2 cellular contexts compared by ENCODE assay signal in genomic region chr1:174720618-174721017, GRCh38.
A peak's percentile ranks its signal among the peaks of the same experiment; 100 is the strongest.
TF ChIP-seq lines count a peak whose summit lies in the region.

No MANE protein-coding gene starts in this region.

TF ChIP-seq in HepG2, 621 proteins besides CTCF, POLR2A, EP300 and RAD21:
- TF ChIP-seq CEBPB (IDR thresholded peaks at IDR 0.05; ENCODE audit: borderline replicate concordance, low read depth, low read length): peak; percentile 60; the same call in 1 of the 2 replicates
- peak; percentile 66 for TF ChIP-seq CEBPG (CRISPR knock-in tag; IDR thresholded peaks at IDR 0.05)
- no peak for TF ChIP-seq ZFP36L1 (CRISPR knock-in tag; IDR thresholded peaks at IDR 0.05)
- no peak for TF ChIP-seq SAP130 (CRISPR knock-in tag; IDR thresholded peaks at IDR 0.05; ENCODE audit: low read depth)
- TF ChIP-seq PAXIP1 (CRISPR knock-in tag; conservative IDR thresholded peaks at IDR 0.05): no peak
- TF ChIP-seq CBFB (CRISPR knock-in tag; IDR thresholded peaks at IDR 0.05): no peak
- peak in 1 of 2 experiments; percentile 54; a peak in 2 of 4 replicates for TF ChIP-seq ATF4 (CRISPR knock-in tag; IDR thresholded peaks at IDR 0.05)
- TF ChIP-seq ZNF160 (CRISPR knock-in tag; IDR thresholded peaks at IDR 0.05): no peak
- no peak for TF ChIP-seq SRY (CRISPR knock-in tag; IDR thresholded peaks at IDR 0.05)
- TF ChIP-seq PPARG (CRISPR knock-in tag; conservative IDR thresholded peaks at IDR 0.05): no peak
- no peak for TF ChIP-seq ZNF704 (CRISPR knock-in tag; IDR thresholded peaks at IDR 0.05; ENCODE audit: borderline replicate concordance)
- TF ChIP-seq E2F2 (CRISPR knock-in tag; IDR thresholded peaks at IDR 0.05; ENCODE audit: borderline replicate concordance): no peak
- no peak for TF ChIP-seq ZNF136 (CRISPR knock-in tag; IDR thresholded peaks at IDR 0.05; ENCODE audit: low read depth)
- no peak for TF ChIP-seq NFIC (IDR thresholded peaks at IDR 0.05; ENCODE audit: low read length)
- TF ChIP-seq ATF7-NPFF (CRISPR knock-in tag; IDR thresholded peaks at IDR 0.05; ENCODE audit: low read depth): no peak
- no peak for TF ChIP-seq ZSCAN31 (CRISPR knock-in tag; IDR thresholded peaks at IDR 0.05; ENCODE audit: low read depth)
- no peak for TF ChIP-seq ZNF235 (CRISPR knock-in tag; IDR thresholded peaks at IDR 0.05; ENCODE audit: borderline replicate concordance)
- TF ChIP-seq NFE2L1 (CRISPR knock-in tag; IDR thresholded peaks at IDR 0.05; ENCODE audit: borderline replicate concordance): no peak
- TF ChIP-seq PHB2 (IDR thresholded peaks at IDR 0.05; ENCODE audit: partially characterized antibody): no peak
- no peak for TF ChIP-seq SIX4 (CRISPR knock-in tag; IDR thresholded peaks at IDR 0.05)
- TF ChIP-seq ZFP37 (CRISPR knock-in tag; IDR thresholded peaks at IDR 0.05; ENCODE audit: borderline replicate concordance): no peak
- TF ChIP-seq PRMT3 (CRISPR knock-in tag; IDR thresholded peaks at IDR 0.05; ENCODE audit: borderline replicate concordance, low read depth): no peak
- no peak for TF ChIP-seq ZNF3 (CRISPR knock-in tag; IDR thresholded peaks at IDR 0.05)
- TF ChIP-seq ZNF205 (CRISPR knock-in tag; IDR thresholded peaks at IDR 0.05): no peak

TF ChIP-seq in H1, 55 proteins besides CTCF, POLR2A, EP300 and RAD21 (continued from another document):
- TF ChIP-seq CEBPB (IDR thresholded peaks at IDR 0.05; ENCODE audit: low read depth, low read length) (0 out of 2 replicates have a peak, but pooled peaks have one; percentile 9), TEAD4 (IDR thresholded peaks at IDR 0.05; ENCODE audit: low read depth, low read length) (no peak), SP1 (IDR thresholded peaks at IDR 0.05; ENCODE audit: low read depth, low read length) (no peak), SP2 (IDR thresholded peaks at IDR 0.05; ENCODE audit: low read length) (no peak), BCL11A (IDR thresholded peaks at IDR 0.05; ENCODE audit: low read depth in 2 of 2, low read length in 2 of 2) (no peak), SIRT6 (IDR thresholded peaks at IDR 0.05; ENCODE audit: low read length) (no peak)
